16 cellular contexts compared by ENCODE assay signal in genomic region chr14:20732950-20733650, GRCh38. TPM values are rescaled to one million over a fixed set of nuclear protein-coding genes. Genes with fewer than 3 reads are reported as not detected.
"Had no signal": no experiment of that assay in that cellular context is flagged by ENCODE, and none has a peak within 500 bp of the region (broad histone marks: within the 10 kb centered on the region; RNA-seq: fewer than 3 reads in every experiment).

No MANE protein-coding gene starts in this region.

- H3K9me3 Mint-ChIP-seq: activated naive CD4-positive, alpha-beta T cell treated with anti-CD3 and anti-CD28 coated beads, Interleukin-2, amount 10 ng/mL, durations not matched to agents 7 days and 5 days; activated T-cell treated with anti-CD3 and anti-CD28 coated beads, Interleukin-2, amount 50 U/mL, for 24 hours; naive B cell; stimulated activated naive CD8-positive, alpha-beta T cell treated with anti-CD3 and anti-CD28 coated beads, Interleukin-15, amount 100 ng/mL, for 72 hours had no signal

- H3K27ac ChIP-seq: esophagus muscularis mucosa, lower lobe of right lung had no signal

- FAIRE-seq: colon had no signal

- H3K9me3 ChIP-seq: esophagus muscularis mucosa, lower lobe of right lung, sigmoid colon, spleen, upper lobe of left lung had no signal

- H3K4me1 Mint-ChIP-seq: activated naive CD4-positive, alpha-beta T cell treated with anti-CD3 and anti-CD28 coated beads, Interleukin-2, amount 10 ng/mL, durations not matched to agents 7 days and 5 days; stimulated activated naive CD8-positive, alpha-beta T cell treated with anti-CD3 and anti-CD28 coated beads, Interleukin-15, amount 100 ng/mL, for 72 hours had no signal

- H3K4me1 ChIP-seq: esophagus muscularis mucosa, sigmoid colon had no signal

- H3K27ac Mint-ChIP-seq: activated naive CD4-positive, alpha-beta T cell treated with anti-CD3 and anti-CD28 coated beads, Interleukin-2, amount 10 ng/mL, durations not matched to agents 7 days and 5 days; activated T-cell treated with anti-CD3 and anti-CD28 coated beads, Interleukin-2, amount 50 U/mL, for 24 hours; stimulated activated naive CD8-positive, alpha-beta T cell treated with anti-CD3 and anti-CD28 coated beads, Interleukin-15, amount 100 ng/mL, for 72 hours had no signal

- H3K27me3 ChIP-seq: esophagus muscularis mucosa, sigmoid colon, spleen, upper lobe of left lung had no signal

- H3K4me3 ChIP-seq: esophagus muscularis mucosa, lower lobe of right lung, sigmoid colon, spleen, upper lobe of left lung had no signal

- H3K36me3 ChIP-seq: esophagus muscularis mucosa, lower lobe of right lung, sigmoid colon, spleen, upper lobe of left lung had no signal

- H3K27me3 Mint-ChIP-seq: activated naive CD4-positive, alpha-beta T cell treated with anti-CD3 and anti-CD28 coated beads, Interleukin-2, amount 10 ng/mL, durations not matched to agents 7 days and 5 days; stimulated activated naive CD8-positive, alpha-beta T cell treated with anti-CD3 and anti-CD28 coated beads, Interleukin-15, amount 100 ng/mL, for 72 hours had no signal

- DNase-seq: activated CD4-positive, alpha-beta T cell treated with anti-CD3 and anti-CD28 coated beads for 1 hour; activated CD4-positive, alpha-beta T cell treated with anti-CD3 and anti-CD28 coated beads, Interleukin-2, amount 50 U/mL, for 4 hours; activated naive CD4-positive, alpha-beta T cell treated with anti-CD3 and anti-CD28 coated beads, Interleukin-2, amount 10 ng/mL, durations not matched to agents 7 days and 5 days; activated T-cell treated with anti-CD3 and anti-CD28 coated beads, Interleukin-2, amount 50 U/mL, for 24 hours; kidney glomerular epithelial cell; lower lobe of right lung; naive B cell; sigmoid colon; spleen; stimulated activated naive CD8-positive, alpha-beta T cell treated with anti-CD3 and anti-CD28 coated beads, Interleukin-15, amount 100 ng/mL, for 72 hours had no signal

- H3K36me3 Mint-ChIP-seq: activated naive CD4-positive, alpha-beta T cell treated with anti-CD3 and anti-CD28 coated beads, Interleukin-2, amount 10 ng/mL, durations not matched to agents 7 days and 5 days; naive B cell had no signal

- H3K4me3 Mint-ChIP-seq: activated naive CD4-positive, alpha-beta T cell treated with anti-CD3 and anti-CD28 coated beads, Interleukin-2, amount 10 ng/mL, durations not matched to agents 7 days and 5 days; activated T-cell treated with anti-CD3 and anti-CD28 coated beads, Interleukin-2, amount 50 U/mL, for 24 hours; naive B cell; stimulated activated naive CD8-positive, alpha-beta T cell treated with anti-CD3 and anti-CD28 coated beads, Interleukin-15, amount 100 ng/mL, for 72 hours had no signal

- ATAC-seq: stimulated activated naive CD8-positive, alpha-beta T cell treated with anti-CD3 and anti-CD28 coated beads, Interleukin-15, amount 100 ng/mL, for 72 hours had no signal

RNA-seq across cellular contexts. Expression of gene EDDM3A, which starts 12.6 kb away (rescaled TPM):
- total RNA-seq: esophagus muscularis mucosa, lower lobe of right lung, posterior vena cava, sigmoid colon, spleen, temporal lobe, upper lobe of left lung had no signal
- polyA plus RNA-seq: adipose tissue, sigmoid colon had no signal

RNA-seq across cellular contexts. Expression of gene EDDM3B, which starts 35.1 kb away (rescaled TPM):
- total RNA-seq: esophagus muscularis mucosa, lower lobe of right lung, posterior vena cava, sigmoid colon, spleen, temporal lobe, upper lobe of left lung had no signal
- polyA plus RNA-seq: adipose tissue, sigmoid colon, spleen had no signal
